ENCODE assay signal across 8 cellular contexts in genomic region chr1:6235302-6235680, GRCh38. TPM values are rescaled to one million over a fixed set of nuclear protein-coding genes. Genes with fewer than 3 reads are reported as not detected.
A peak's percentile ranks its signal among the peaks of the same experiment; 100 is the strongest.
DNase-seq lines count a peak whose midpoint lies in the region; ATAC-seq, FAIRE-seq and TF ChIP-seq lines count a peak whose summit lies in the region.

No MANE protein-coding gene starts in this region.

- H3K27ac ChIP-seq in heart left ventricle: peak overlapping the region in 11 of 12 donors; percentile 25 to 85 (median 75)
- peak overlapping the region; percentile 36; the same call in 1 of the 2 replicates for H3K27ac ChIP-seq in KMS-11
- peak overlapping the region; percentile 31 for H3K27ac ChIP-seq in caudate nucleus (ENCODE audit: low read depth, low read length)
- H3K27ac ChIP-seq in muscle layer of duodenum (ENCODE audit: low read length): no peak overlapping the region

- H3K4me3 ChIP-seq in heart left ventricle: peak overlapping the region; percentile 51 to 95 (median 77)
- H3K4me3 ChIP-seq in KMS-11 (IDR thresholded peaks at IDR 0.05; ENCODE audit: insufficient read depth, low read depth, low read length): peak overlapping the region; percentile 61
- H3K4me3 ChIP-seq in muscle layer of duodenum (ENCODE audit: low read depth in 1 of 2, low read length in 2 of 2): peak overlapping the region; percentile 80 to 88

- WGBS in heart left ventricle, 4 donors: 0 to 3% (median 1%) methylated on average over 9 to 31 of the region's 31 CpGs

- no peaks in the 10 kb centered on the region for H4K20me1 ChIP-seq in KMS-11 (ENCODE audit: insufficient read depth)

- H3K36me3 ChIP-seq in heart left ventricle (peaks cover 0 to 41% (median 33%) of the 10 kb centered on the region in 9 donors), KMS-11 (ENCODE audit: insufficient read depth) (peaks cover 6% of the 10 kb centered on the region; the same call in 1 of the 2 replicates), muscle layer of duodenum (ENCODE audit: control insufficient read depth in 1 of 2, insufficient read depth in 2 of 2, low read length in 2 of 2) (peaks cover 8 to 17% of the 10 kb centered on the region in 2 donors)

- peak overlapping the region; percentile 44 for H2AFZ ChIP-seq in KMS-11 (ENCODE audit: low read depth)

- H3K27me3 ChIP-seq in heart left ventricle (peaks cover 0 to 13% (median 5%) of the 10 kb centered on the region in 9 donors), KMS-11 (ENCODE audit: insufficient read depth, low read depth) (peaks cover 17% of the 10 kb centered on the region; the same call in 1 of the 2 replicates), muscle layer of duodenum (ENCODE audit: low read depth, low read length) (peaks cover 2% of the 10 kb centered on the region)

- H3K4me1 ChIP-seq in heart left ventricle: peaks cover 0 to 38% (median 21%) of the 10 kb centered on the region in 12 donors
- H3K4me1 ChIP-seq in KMS-11 (ENCODE audit: low read depth, poor library complexity, severe bottlenecking): peaks cover 6% of the 10 kb centered on the region
- H3K4me1 ChIP-seq in muscle layer of duodenum (ENCODE audit: control insufficient read depth in 1 of 2, insufficient read depth in 2 of 2, low read length in 2 of 2): peaks cover 7 to 12% of the 10 kb centered on the region in 2 donors

- TF ChIP-seq CTCF in heart left ventricle (IDR thresholded peaks at IDR 0.05) (no peak), KMS-11 (conservative IDR thresholded peaks at IDR 0.05; ENCODE audit: low read depth, low read length) (no peak)

- no peak for FAIRE-seq in GM19239 (lab: Jason Lieb, UNC)

- H3K79me2 ChIP-seq in KMS-11 (ENCODE audit: insufficient read depth, low read depth): peaks cover 22% of the 10 kb centered on the region

- H3K9ac ChIP-seq in KMS-11: peak overlapping the region; percentile 83

- H3K4me2 ChIP-seq in KMS-11: peak overlapping the region; percentile 89

- peak in 2 of 4 donors; percentile 2 to 4 for ATAC-seq in heart left ventricle
- no peak for ATAC-seq in Right ventricle myocardium inferior
- no peak for ATAC-seq in HG03521 (IDR thresholded peaks at IDR 0.05; ENCODE audit: unreplicated experiment)
- no peak for ATAC-seq in HG02885 (IDR thresholded peaks at IDR 0.05; ENCODE audit: poor library complexity, unreplicated experiment)

- intact Hi-C loops in heart left ventricle (cut with DNase I): loop anchor here in 4 of 10 donors (1.0 to 5.0 kb wide), 3 partner anchors 30 to 38 kb away; partner anchors contain the start of gene RPL22 (in 2 of the 4)
- intact Hi-C loops in Right ventricle myocardium inferior (cut with DNase I): loop anchor here (1.0 to 5.0 kb wide), 2 partner anchors 26 to 38 kb away; partner anchors contain the start of gene RPL22

- no peak for DNase-seq in heart left ventricle
- no peak for DNase-seq in Right ventricle myocardium inferior (ENCODE audit: missing footprints)
- peak in 42 of 61 donors; percentile 17 to 78 (median 56) for DNase-seq in caudate nucleus (lab: John Stamatoyannopoulos, UW)
- DNase-seq in GM19239 (ENCODE audit: insufficient read length, low spot score): no peak

- H3K9me3 ChIP-seq in heart left ventricle: no peaks in the 10 kb centered on the region
- H3K9me3 ChIP-seq in muscle layer of duodenum (ENCODE audit: control insufficient read depth in 1 of 2, low read length in 2 of 2): no peaks in the 10 kb centered on the region

- no peak for TF ChIP-seq POLR2A in heart left ventricle (IDR thresholded peaks at IDR 0.05)

RNA-seq across cellular contexts. Expression of gene ICMT, which starts 0.5 kb away (rescaled TPM):
- total RNA-seq in heart left ventricle (100 to 1,000 TPM in 2 of 9 donors, 10 to 100 TPM in 7; 48.7 to 102 (median 64.1) TPM), Right ventricle myocardium inferior (58.8 TPM)
- 10 to 100 TPM; 26.8 to 61.6 TPM for polyA plus RNA-seq in heart left ventricle

RNA-seq across cellular contexts. Expression of gene HES3, which starts 8.7 kb away (rescaled TPM):
- total RNA-seq in heart left ventricle: not detected
- not detected for polyA plus RNA-seq in heart left ventricle
- not detected for total RNA-seq in Right ventricle myocardium inferior

RNA-seq across cellular contexts. Expression of gene GPR153, which starts 25.6 kb away (rescaled TPM):
- 10 to 100 TPM in 1 of 9 donors, 1 to 10 TPM in 8; 2.7 to 30.0 (median 4.8) TPM for total RNA-seq in heart left ventricle
- 1 to 10 TPM; 2.7 to 4.7 TPM for polyA plus RNA-seq in heart left ventricle
- total RNA-seq in Right ventricle myocardium inferior: 10.6 TPM

RNA-seq across cellular contexts. Expression of gene RNF207, which starts 29.4 kb away (rescaled TPM):
- total RNA-seq in heart left ventricle (100 to 1,000 TPM in 1 of 9 donors, 10 to 100 TPM in 8; 27.0 to 126 (median 58.2) TPM), Right ventricle myocardium inferior (54.6 TPM)
- 10 to 100 TPM; 10.6 to 88.6 TPM for polyA plus RNA-seq in heart left ventricle

RNA-seq across cellular contexts. Expression of gene RPL22, which starts 35.9 kb away (rescaled TPM):
- 100 to 1,000 TPM in 7 of 9 donors, 10 to 100 TPM in 2; 63.6 to 343 (median 241) TPM for total RNA-seq in heart left ventricle
- polyA plus RNA-seq in heart left ventricle: 100 to 1,000 TPM; 198 to 353 TPM
- total RNA-seq in Right ventricle myocardium inferior: 264 TPM

Comparison
In these comparisons a context has a peak if more than half of its experiments do, and no peak if none do; other contexts are left out.
1. DNase-seq: peak in caudate nucleus (42 of 61); none in heart left ventricle (0 of 5), Right ventricle myocardium inferior (single experiment) and GM19239 (single experiment).
2. Peak in every context shown above with its lines, with median percentiles within 50 percentile points of each other: H3K4me3 ChIP-seq.